Comparison of ENCODE assay signal across 8 cellular contexts in genomic region chr22:25404556-25404922, GRCh38.
DNase-seq lines count a peak whose midpoint lies in the region; ATAC-seq and TF ChIP-seq lines count a peak whose summit lies in the region.

No MANE protein-coding gene starts in this region.

- H3K4me1 Mint-ChIP-seq in naive B cell: peaks cover 34 to 54% (median 45%) of the 10 kb centered on the region in 3 donors

- H2AFZ ChIP-seq in OCI-LY3 (ENCODE audit: low read depth, low read length): no peak overlapping the region

- H3K4me2 ChIP-seq in OCI-LY3 (ENCODE audit: low read length): peak overlapping the region; percentile 98

- peak overlapping the region; percentile 82 to 97 (median 95) for H3K4me3 Mint-ChIP-seq in naive B cell

- TF ChIP-seq CTCF in OCI-LY3 (IDR thresholded peaks at IDR 0.05; ENCODE audit: low read depth, low read length): no peak

- H3K9ac ChIP-seq in OCI-LY3 (ENCODE audit: low read length): peak overlapping the region; percentile 65

- no peaks in the 10 kb centered on the region for H3K9me3 ChIP-seq in OCI-LY3 (ENCODE audit: insufficient read depth, low read length)
- H3K9me3 ChIP-seq in effector memory CD4-positive, alpha-beta T cell (ENCODE audit: control insufficient read depth, low read length): no peaks in the 10 kb centered on the region

- peak overlapping the region in 4 of 6 donors; percentile 57 to 94 (median 75) for H3K27ac Mint-ChIP-seq in naive B cell

- DNase-seq in NCI-H1417 (lab: John Stamatoyannopoulos, UW) (peak in 2 of 3 experiments; percentile 23 to 38), NCI-H1417 treated with DMSO at 0.1 percent for 48 hours (lab: John Stamatoyannopoulos, UW) (no peak), naive B cell (no peak), ureter (ENCODE audit: low spot score) (no peak), NCI-H510A treated with DMSO at 0.1 percent for 48 hours (lab: John Stamatoyannopoulos, UW) (no peak)
- DNase-seq in effector memory CD4-positive, alpha-beta T cell: no peak

- ATAC-seq in naive B cell (ENCODE audit: low read depth in 2 of 2) (peak; percentile 6 to 11), GM21528 (IDR thresholded peaks at IDR 0.05; ENCODE audit: low FRiP score, unreplicated experiment) (no peak)

- no peaks in the 10 kb centered on the region for H3K36me3 Mint-ChIP-seq in naive B cell

- H3K9me3 Mint-ChIP-seq in naive B cell: no peaks in the 10 kb centered on the region

- H3K27me3 Mint-ChIP-seq in naive B cell: no peaks in the 10 kb centered on the region

- peak overlapping the region; percentile 80 for H3K4me3 ChIP-seq in OCI-LY3 (ENCODE audit: low read length)
- peak overlapping the region; percentile 67 for H3K4me3 ChIP-seq in effector memory CD4-positive, alpha-beta T cell (ENCODE audit: insufficient read depth, low read depth, low read length, poor library complexity, severe bottlenecking)

- peaks cover 44% of the 10 kb centered on the region for H4K20me1 ChIP-seq in OCI-LY3 (ENCODE audit: insufficient read depth, low read length)

- no peaks in the 10 kb centered on the region for H3K36me3 ChIP-seq in OCI-LY3 (replicated peaks; ENCODE audit: low read depth, low read length)
- no peaks in the 10 kb centered on the region for H3K36me3 ChIP-seq in effector memory CD4-positive, alpha-beta T cell (ENCODE audit: control insufficient read depth, insufficient read depth, low read length)

- peaks cover 36% of the 10 kb centered on the region for H3K4me1 ChIP-seq in OCI-LY3 (ENCODE audit: low read length)
- H3K4me1 ChIP-seq in effector memory CD4-positive, alpha-beta T cell (ENCODE audit: control insufficient read depth, insufficient read depth, low read length, poor library complexity, severe bottlenecking): peaks cover 15% of the 10 kb centered on the region

- peaks cover 57% of the 10 kb centered on the region for H3K79me2 ChIP-seq in OCI-LY3 (ENCODE audit: low read length)

- no peaks in the 10 kb centered on the region for H3K27me3 ChIP-seq in OCI-LY3 (ENCODE audit: low read depth, low read length)
- no peaks in the 10 kb centered on the region for H3K27me3 ChIP-seq in effector memory CD4-positive, alpha-beta T cell (replicated peaks; ENCODE audit: control insufficient read depth, insufficient read depth, low read length, poor library complexity, severe bottlenecking)

- H3K27ac ChIP-seq in OCI-LY3 (ENCODE audit: low read length): no peak overlapping the region
- H3K27ac ChIP-seq in effector memory CD4-positive, alpha-beta T cell (ENCODE audit: insufficient read depth, low read length, poor library complexity, severe bottlenecking): no peak overlapping the region

Comparison
In these comparisons a context has a peak if more than half of its experiments do, and no peak if none do; other contexts are left out.
1. DNase-seq: peak in NCI-H1417 (2 of 3); none in NCI-H1417 treated with DMSO at 0.1 percent for 48 hours (single experiment), effector memory CD4-positive, alpha-beta T cell (0 of 3), naive B cell (single experiment), ureter (single experiment) and NCI-H510A treated with DMSO at 0.1 percent for 48 hours (single experiment).